Comparison of ENCODE assay signal across 10 cellular contexts in genomic region chr3:123421353-123422174, GRCh38. TPM values are rescaled to one million over a fixed set of nuclear protein-coding genes. Genes with fewer than 3 reads are reported as not detected.
DNase-seq lines count a peak whose midpoint lies in the region; ATAC-seq and TF ChIP-seq lines count a peak whose summit lies in the region.
"Had no signal": no experiment of that assay in that cellular context is flagged by ENCODE, and none has a peak within 500 bp of the region (broad histone marks: within the 10 kb centered on the region; RNA-seq: fewer than 3 reads in every experiment).

No MANE protein-coding gene starts in this region.

- peak overlapping the region; percentile 37 for H3K9ac ChIP-seq in muscle layer of colon (ENCODE audit: low read length)

- H3K4me3 ChIP-seq in muscle layer of colon (ENCODE audit: low read depth in 1 of 2, low read length in 2 of 2) (peak overlapping the region in 1 of 2 donors; percentile 10), left lung (no peak overlapping the region)
- H3K4me3 ChIP-seq: skin epidermis had no signal

- H3K9me3 Mint-ChIP-seq in central memory CD8-positive, alpha-beta T cell, result no peaks in the 10 kb centered on the region

- H3K4me1 Mint-ChIP-seq in central memory CD8-positive, alpha-beta T cell, result peaks cover 12% of the 10 kb centered on the region

- H3K9me3 ChIP-seq in muscle layer of colon (ENCODE audit: low read length) (no peaks in the 10 kb centered on the region), left lung (no peaks in the 10 kb centered on the region)
- H3K9me3 ChIP-seq: Caco-2 had no signal

- H3K27ac ChIP-seq in muscle layer of colon (ENCODE audit: low read depth, low read length) (peak overlapping the region; percentile 81), left lung (no peak overlapping the region)
- H3K27ac ChIP-seq: skin epidermis had no signal

- ATAC-seq in central memory CD8-positive, alpha-beta T cell (replicated peaks; ENCODE audit: extremely low read depth, poor library complexity, severe bottlenecking), result peak; percentile 61
- ATAC-seq in HG03378 (IDR thresholded peaks at IDR 0.05; ENCODE audit: unreplicated experiment) (no peak), HG03565 (IDR thresholded peaks at IDR 0.05; ENCODE audit: unreplicated experiment) (no peak), left lung (no peak)

- DNase-seq in COLO668 (lab: John Stamatoyannopoulos, UW; ENCODE audit: unreplicated experiment), result peak; percentile 71
- peak; percentile 39 for DNase-seq in NCI-H1694 treated with DMSO at 0.1 percent for 48 hours (lab: John Stamatoyannopoulos, UW)
- DNase-seq in central memory CD8-positive, alpha-beta T cell (ENCODE audit: low spot score in 2 of 2), result no peak
- no peak for DNase-seq in NCI-H1436 treated with DMSO at 0.1 percent for 48 hours (lab: John Stamatoyannopoulos, UW)
- DNase-seq in left lung, result no peak
- DNase-seq: Caco-2 had no signal

- peaks cover 79% of the 10 kb centered on the region for H3K4me1 ChIP-seq in muscle layer of colon (ENCODE audit: insufficient read depth, low read length)
- no peaks in the 10 kb centered on the region for H3K4me1 ChIP-seq in left lung
- H3K4me1 ChIP-seq: Caco-2 had no signal

- H3K36me3 Mint-ChIP-seq in central memory CD8-positive, alpha-beta T cell (ENCODE audit: insufficient read depth), result no peaks in the 10 kb centered on the region

- intact Hi-C loops in left lung (cut with DNase I), result no loop called here

- no peak overlapping the region for H3K27ac Mint-ChIP-seq in central memory CD8-positive, alpha-beta T cell (ENCODE audit: low read depth)

- H3K27me3 Mint-ChIP-seq in central memory CD8-positive, alpha-beta T cell, result peaks cover 6% of the 10 kb centered on the region

- H3K36me3 ChIP-seq in muscle layer of colon (ENCODE audit: insufficient read depth, low read length) (no peaks in the 10 kb centered on the region), left lung (no peaks in the 10 kb centered on the region)

- H3K4me3 Mint-ChIP-seq in central memory CD8-positive, alpha-beta T cell, result no peak overlapping the region

- H3K27me3 ChIP-seq in muscle layer of colon (ENCODE audit: control insufficient read depth in 1 of 2, insufficient read depth in 2 of 2, low read length in 2 of 2) (no peaks in the 10 kb centered on the region), left lung (no peaks in the 10 kb centered on the region)

- no peak for TF ChIP-seq CTCF in left lung (IDR thresholded peaks at IDR 0.05)

RNA-seq across cellular contexts. Expression of gene ADCY5, which starts 27.3 kb away (rescaled TPM):
- 1 to 10 TPM; 3.4 to 5.7 TPM for total RNA-seq in left lung

Comparison
In these comparisons a context has a peak if more than half of its experiments do, and no peak if none do; other contexts are left out.
1. DNase-seq: peak in COLO668 (single experiment) and NCI-H1694 treated with DMSO at 0.1 percent for 48 hours (single experiment); none in central memory CD8-positive, alpha-beta T cell (0 of 2), NCI-H1436 treated with DMSO at 0.1 percent for 48 hours (single experiment) and left lung (0 of 2).